12 cellular contexts compared by ENCODE assay signal in the genomic region with DNA sequence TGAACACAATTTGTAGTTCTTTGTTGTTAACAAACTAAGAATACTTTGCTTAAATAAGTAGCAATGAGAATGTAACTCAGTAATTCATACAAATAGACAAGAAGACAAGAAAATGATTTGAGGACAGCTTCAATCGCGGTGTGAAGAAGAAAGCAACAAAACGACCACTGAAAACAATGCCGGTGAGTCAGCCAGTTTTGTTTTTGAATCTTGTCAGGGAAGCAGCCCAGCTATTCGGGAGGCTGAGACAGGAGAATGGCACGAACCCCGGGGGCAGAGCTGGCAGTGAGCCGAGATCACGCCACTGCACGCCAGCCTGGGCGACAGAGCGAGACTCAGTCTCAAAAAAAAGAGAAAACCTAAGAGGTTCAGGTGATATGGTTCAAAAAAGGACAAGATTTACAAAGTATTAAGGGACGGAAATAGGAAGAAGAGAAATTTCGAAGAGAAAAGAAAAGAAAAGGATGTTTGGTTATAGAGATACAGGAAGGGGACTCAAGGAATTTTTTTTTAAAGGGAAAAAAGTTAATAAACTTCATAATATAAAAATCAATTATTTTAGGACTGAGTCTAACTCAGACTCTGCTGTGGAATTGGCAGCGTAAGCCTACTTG. TPM values are rescaled to one million over a fixed set of nuclear protein-coding genes. Genes with fewer than 3 reads are reported as not detected.
A peak's percentile ranks its signal among the peaks of the same experiment; 100 is the strongest.
DNase-seq lines count a peak whose midpoint lies in the region; ATAC-seq and TF ChIP-seq lines count a peak whose summit lies in the region.
"Not testable (repeated sequence)": the region's sequence is repeated elsewhere in the genome, so short reads cannot be mapped to it uniquely, and the experiment has no call there.
"Had no signal": no experiment of that assay in that cellular context is flagged by ENCODE, and none has a peak within 500 bp of the region (broad histone marks: within the 10 kb centered on the region; RNA-seq: fewer than 3 reads in every experiment).

No MANE protein-coding gene starts in this region.

- H3K18ac ChIP-seq in H9 (ENCODE audit: insufficient read length, low read depth, low read length): not testable (repeated sequence)

- H2BK5ac ChIP-seq in H9 (ENCODE audit: insufficient read length, low read length): not testable (repeated sequence)

- H3K9ac ChIP-seq in H9 (ENCODE audit: extremely low read depth, insufficient read length, low read length); endodermal cell (ENCODE audit: extremely low read depth, low read length, poor library complexity, severe bottlenecking): not testable (repeated sequence)

- H3K4me2 ChIP-seq in H9 (ENCODE audit: insufficient read depth, insufficient read length, low read length): not testable (repeated sequence)

- not testable (repeated sequence) for H3K27me3 Mint-ChIP-seq in H9 (ENCODE audit: low read depth); activated CD8-positive, alpha-beta T cell treated with anti-CD3 and anti-CD28 coated beads for 36 hours; activated naive CD8-positive, alpha-beta T cell treated with anti-CD3 and anti-CD28 coated beads, Interleukin-2, amount 50 U/mL, for 24 hours; endodermal cell (ENCODE audit: insufficient read depth)

- H3K14ac ChIP-seq in H9 (ENCODE audit: insufficient read depth, low read length): not testable (repeated sequence)

- H3K79me2 ChIP-seq in H9 (ENCODE audit: insufficient read depth, low read length): not testable (repeated sequence)

- intact Hi-C loops in A673 (cut with micrococcal nuclease; ENCODE audit: unreplicated experiment); activated CD8-positive, alpha-beta T cell treated with anti-CD3 and anti-CD28 coated beads for 36 hours (cut with micrococcal nuclease): not testable (repeated sequence)

- H3K23ac ChIP-seq in H9 (ENCODE audit: insufficient read length, low read depth, low read length): not testable (repeated sequence)

- not testable (repeated sequence) for H4K20me1 ChIP-seq in H9 (ENCODE audit: control insufficient read depth, insufficient read depth, insufficient read length)

- not testable (repeated sequence) for H2BK15ac ChIP-seq in H9 (ENCODE audit: low read depth, low read length)

- H4K8ac ChIP-seq in H9 (replicated peaks; ENCODE audit: insufficient read length, low read depth, low read length): not testable (repeated sequence)

- CTCF ChIA-PET in A673 (lab: Charles Lee); RWPE1 (lab: Yijun Ruan, JAX); activated CD8-positive, alpha-beta T cell treated with anti-CD3 and anti-CD28 coated beads for 36 hours (lab: Charles Lee): not testable (repeated sequence)

- H4K5ac ChIP-seq in H9 (ENCODE audit: insufficient read length, low read depth, low read length): not testable (repeated sequence)

- peaks cover 8 to 14% of the 10 kb centered on the region in 2 experiments for H3K4me1 Mint-ChIP-seq in H9
- H3K4me1 Mint-ChIP-seq in activated CD8-positive, alpha-beta T cell treated with anti-CD3 and anti-CD28 coated beads for 36 hours (ENCODE audit: low read depth): peaks cover 41% of the 10 kb centered on the region
- H3K4me1 Mint-ChIP-seq in activated naive CD8-positive, alpha-beta T cell treated with anti-CD3 and anti-CD28 coated beads, Interleukin-2, amount 50 U/mL, for 24 hours: peaks cover 48% of the 10 kb centered on the region
- not testable (repeated sequence) for H3K4me1 Mint-ChIP-seq in endodermal cell

- WGBS in H9 (ENCODE audit: extremely low coverage, insufficient read length, low lambda C conversion rate): no CpG with 5 or more reads among the region's 15 CpGs
- 89 to 91% methylated on average over 10 to 15 of the region's 15 CpGs for WGBS in endodermal cell (ENCODE audit: insufficient coverage in 1 of 2, insufficient read length in 1 of 2), 2 experiments

- TSS peak; percentile 31 for BruUV-seq in A673 (replicated peaks; lab: Mats Ljungman, UMichigan)

- H2AK5ac ChIP-seq in H9 (ENCODE audit: insufficient read length, low read length): not testable (repeated sequence)

- not testable (repeated sequence) for H2BK120ac ChIP-seq in H9 (ENCODE audit: low read depth, low read length, poor library complexity, severe bottlenecking)

- H3K4ac ChIP-seq in H9 (ENCODE audit: low read depth, low read length): not testable (repeated sequence)

- ATAC-seq in activated CD8-positive, alpha-beta T cell treated with anti-CD3 and anti-CD28 coated beads for 36 hours; activated naive CD8-positive, alpha-beta T cell treated with anti-CD3 and anti-CD28 coated beads, Interleukin-2, amount 50 U/mL, for 24 hours: not testable (repeated sequence)

- H2AFZ ChIP-seq in H9 (ENCODE audit: low read length): not testable (repeated sequence)

- not testable (repeated sequence) for H3K4me1 ChIP-seq in A673 (ENCODE audit: insufficient read depth, low read length, poor library complexity, severe bottlenecking); H9 (ENCODE audit: insufficient read depth, low read length); endodermal cell (ENCODE audit: control insufficient read depth, insufficient read depth, low read length)

- not testable (repeated sequence) for H3K36me3 ChIP-seq in A673 (ENCODE audit: insufficient read depth, low read length, poor library complexity, severe bottlenecking)
- H3K36me3 ChIP-seq in endodermal cell (ENCODE audit: control insufficient read depth, insufficient read depth, low read length): peaks cover 20% of the 10 kb centered on the region

- H3K27me3 ChIP-seq in A673 (replicated peaks; ENCODE audit: insufficient read depth, low read depth, low read length, poor library complexity); H9 (ENCODE audit: insufficient read depth, low read length); endodermal cell (ENCODE audit: control insufficient read depth, insufficient read depth, low read length, poor library complexity, severe bottlenecking): not testable (repeated sequence)

- not testable (repeated sequence) for H3K9me3 ChIP-seq in A673 (ENCODE audit: low read depth, low read length, poor library complexity, severe bottlenecking); H9 (ENCODE audit: control insufficient read depth, low read depth, low read length); endodermal cell (ENCODE audit: control insufficient read depth, low read length)

- H3K4me3 ChIP-seq in A673 (ENCODE audit: low read depth, low read length, poor library complexity, severe bottlenecking); endodermal cell (ENCODE audit: low read length): not testable (repeated sequence)

- peak overlapping the region in 2 of 3 experiments; percentile 15 to 34; a peak in 2 of 7 replicates for H3K27ac Mint-ChIP-seq in H9
- H3K27ac Mint-ChIP-seq in activated CD8-positive, alpha-beta T cell treated with anti-CD3 and anti-CD28 coated beads for 36 hours: peak overlapping the region; percentile 71
- peak overlapping the region; percentile 76 for H3K27ac Mint-ChIP-seq in activated naive CD8-positive, alpha-beta T cell treated with anti-CD3 and anti-CD28 coated beads, Interleukin-2, amount 50 U/mL, for 24 hours
- peak overlapping the region; percentile 17 for H3K27ac Mint-ChIP-seq in endodermal cell

- H3K56ac ChIP-seq in H9 (ENCODE audit: insufficient read length, low read depth, low read length): not testable (repeated sequence)

- TF ChIP-seq CTCF in A673 (conservative IDR thresholded peaks at IDR 0.05; ENCODE audit: low read depth, low read length); H9 (conservative IDR thresholded peaks at IDR 0.05); RWPE1 (conservative IDR thresholded peaks at IDR 0.05; ENCODE audit: low read depth); activated CD8-positive, alpha-beta T cell treated with anti-CD3 and anti-CD28 coated beads for 36 hours (IDR thresholded peaks at IDR 0.05); endodermal cell (conservative IDR thresholded peaks at IDR 0.05): not testable (repeated sequence)

- H3K4me3 Mint-ChIP-seq in H9: peak overlapping the region; percentile 23 to 64; a peak in 3 of 5 replicates
- H3K4me3 Mint-ChIP-seq in activated CD8-positive, alpha-beta T cell treated with anti-CD3 and anti-CD28 coated beads for 36 hours: peak overlapping the region; percentile 69
- H3K4me3 Mint-ChIP-seq in activated naive CD8-positive, alpha-beta T cell treated with anti-CD3 and anti-CD28 coated beads, Interleukin-2, amount 50 U/mL, for 24 hours: peak overlapping the region; percentile 78
- not testable (repeated sequence) for H3K4me3 Mint-ChIP-seq in endodermal cell

- not testable (repeated sequence) for H4K91ac ChIP-seq in H9 (ENCODE audit: insufficient read length, low read depth, low read length)

- H3K9me3 Mint-ChIP-seq in H9; activated CD8-positive, alpha-beta T cell treated with anti-CD3 and anti-CD28 coated beads for 36 hours; activated naive CD8-positive, alpha-beta T cell treated with anti-CD3 and anti-CD28 coated beads, Interleukin-2, amount 50 U/mL, for 24 hours; endodermal cell: not testable (repeated sequence)

- H3T11ph ChIP-seq in H9 (ENCODE audit: low read length): not testable (repeated sequence)

- POLR2A ChIA-PET in A673 (lab: Charles Lee; ENCODE audit: low non-redundant PET); RWPE1 (lab: Yijun Ruan, JAX; ENCODE audit: low non-redundant PET); activated CD8-positive, alpha-beta T cell treated with anti-CD3 and anti-CD28 coated beads for 36 hours (lab: Charles Lee): not testable (repeated sequence)

- not testable (repeated sequence) for H3K27ac ChIP-seq in A673 (ENCODE audit: low read depth, low read length, poor library complexity, severe bottlenecking); H9 (ENCODE audit: insufficient read length, low read depth, low read length); endodermal cell (ENCODE audit: low read depth, low read length)
- peak overlapping the region; percentile 96 for H3K27ac ChIP-seq in RWPE1

- H2BK12ac ChIP-seq in H9 (ENCODE audit: insufficient read length, low read depth, low read length): not testable (repeated sequence)

- not testable (repeated sequence) for H2BK20ac ChIP-seq in H9 (ENCODE audit: low read depth, low read length, poor library complexity, severe bottlenecking)

- not testable (repeated sequence) for DNase-seq in A673 (ENCODE audit: low spot score); activated CD8-positive, alpha-beta T cell treated with anti-CD3 and anti-CD28 coated beads for 36 hours; activated naive CD8-positive, alpha-beta T cell treated with anti-CD3 and anti-CD28 coated beads, Interleukin-2, amount 50 U/mL, for 24 hours; endodermal cell
- DNase-seq in H9: peak; percentile 18
- DNase-seq in RWPE1 (ENCODE audit: low spot score): peak; percentile 51
- DNase-seq in kidney tubule cell (ENCODE audit: low spot score): peak; percentile 87
- DNase-seq in renal cortical epithelial cell (ENCODE audit: low read depth): peak; percentile 91

- H3K23me2 ChIP-seq in H9 (ENCODE audit: insufficient read length, low read depth, low read length, poor library complexity, severe bottlenecking): not testable (repeated sequence)

- H3K79me1 ChIP-seq in H9 (ENCODE audit: insufficient read depth, low read depth, low read length, poor library complexity, severe bottlenecking): not testable (repeated sequence)

- peaks cover 25 to 52% (median 49%) of the 10 kb centered on the region in 3 experiments for H3K36me3 Mint-ChIP-seq in H9 (ENCODE audit: insufficient read depth in 1 of 3, low read depth in 3 of 3)
- H3K36me3 Mint-ChIP-seq in activated CD8-positive, alpha-beta T cell treated with anti-CD3 and anti-CD28 coated beads for 36 hours (ENCODE audit: low read depth): peaks cover 24% of the 10 kb centered on the region
- peaks cover 38% of the 10 kb centered on the region for H3K36me3 Mint-ChIP-seq in activated naive CD8-positive, alpha-beta T cell treated with anti-CD3 and anti-CD28 coated beads, Interleukin-2, amount 50 U/mL, for 24 hours (ENCODE audit: low read depth)
- peaks cover 35% of the 10 kb centered on the region for H3K36me3 Mint-ChIP-seq in endodermal cell (ENCODE audit: low read depth)

RNA-seq across cellular contexts. Expression of a gene that starts 19.7 kb away (rescaled TPM):
- total RNA-seq in A673 (2021) (26.5 and 31.0 TPM in 2 replicates), H9 (2021) (43.5 and 50.1 TPM in 2 replicates), endodermal cell (10 to 100 TPM; 51.9 to 84.4 TPM), renal cortical epithelial cell (7.1 and 17.6 TPM in 2 replicates)
- 10 to 100 TPM; 43.7 to 46.8 TPM for total RNA-seq in activated CD8-positive, alpha-beta T cell treated with anti-CD3 and anti-CD28 coated beads for 36 hours
- polyA plus RNA-seq in endodermal cell (2013, experiment 1 of 2): 34.1 TPM
- polyA plus RNA-seq in endodermal cell (2013, experiment 2 of 2): 29.7 TPM

RNA-seq across cellular contexts. Expression of a gene that starts 30.7 kb away (rescaled TPM):
- not detected in 2 replicates for total RNA-seq in A673 (2021)
- not detected in 2 replicates for total RNA-seq in H9 (2021)
- total RNA-seq in activated CD8-positive, alpha-beta T cell treated with anti-CD3 and anti-CD28 coated beads for 36 hours: not detected
- not detected for total RNA-seq in endodermal cell
- polyA plus RNA-seq in endodermal cell (2013, experiment 1 of 2): not detected
- not detected for polyA plus RNA-seq in endodermal cell (2013, experiment 2 of 2)
- total RNA-seq in renal cortical epithelial cell: 0.05 TPM in 1 of 2 replicates, not detected in the other
- total RNA-seq: cardiac septum; CD8-positive, alpha-beta T cell; fibroblast of lung; hepatocyte had no signal
- polyA plus RNA-seq: fibroblast of lung had no signal

RNA-seq across cellular contexts. Expression of a gene that starts 35.1 kb away (rescaled TPM):
- 1.5 and 2.0 TPM in 2 replicates for total RNA-seq in A673 (2021)
- 3.2 and 3.3 TPM in 2 replicates for total RNA-seq in H9 (2021)
- 1 to 10 TPM; 5.8 to 6.6 TPM for total RNA-seq in activated CD8-positive, alpha-beta T cell treated with anti-CD3 and anti-CD28 coated beads for 36 hours
- total RNA-seq in endodermal cell: 10 to 100 TPM in 1 of 2 donors, 1 to 10 TPM in 1; 2.1 to 12.8 TPM
- polyA plus RNA-seq in endodermal cell (2013, experiment 1 of 2): 11.0 TPM
- polyA plus RNA-seq in endodermal cell (2013, experiment 2 of 2): 8.7 TPM
- 0.35 and 2.0 TPM in 2 replicates for total RNA-seq in renal cortical epithelial cell

Comparison
In these comparisons a context has a peak if more than half of its experiments do, and no peak if none do; other contexts are left out.
1. H3K27ac Mint-ChIP-seq: peak in every context shown above with its lines; median percentile 76 in activated naive CD8-positive, alpha-beta T cell treated with anti-CD3 and anti-CD28 coated beads, Interleukin-2, amount 50 U/mL, for 24 hours; 71 in activated CD8-positive, alpha-beta T cell treated with anti-CD3 and anti-CD28 coated beads for 36 hours; 24 in H9; 17 in endodermal cell.